20 cellular contexts compared by ENCODE assay signal in the genomic region with DNA sequence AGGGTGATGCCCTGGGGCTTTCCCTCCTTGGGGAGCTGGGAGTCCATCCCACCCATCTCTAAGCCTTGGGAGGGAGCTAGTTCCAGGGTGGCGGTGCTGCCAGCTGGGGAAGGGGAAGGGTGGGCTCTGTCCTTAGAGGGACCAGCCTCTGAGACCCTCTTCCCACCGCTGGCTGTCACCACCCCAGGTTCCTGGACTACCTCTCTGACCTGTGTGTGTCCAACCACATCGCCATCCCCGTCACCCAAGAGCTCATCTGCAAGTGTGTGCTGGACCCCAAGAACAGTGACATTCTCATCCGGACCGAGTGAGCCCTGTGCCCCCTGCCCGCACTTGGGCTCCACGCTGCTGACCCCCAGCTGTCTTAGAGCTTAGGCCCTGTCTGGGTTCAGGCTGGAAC. TPM values are rescaled to one million over a fixed set of nuclear protein-coding genes. Genes with fewer than 3 reads are reported as not detected.
DNase-seq lines count a peak whose midpoint lies in the region; ATAC-seq and TF ChIP-seq lines count a peak whose summit lies in the region.
"Had no signal": no experiment of that assay in that cellular context is flagged by ENCODE, and none has a peak within 500 bp of the region (broad histone marks: within the 10 kb centered on the region; RNA-seq: fewer than 3 reads in every experiment).

No MANE protein-coding gene starts in this region.

- H3K36me3 Mint-ChIP-seq in activated CD8-positive, alpha-beta T cell treated with anti-CD3 and anti-CD28 coated beads, Interleukin-2, amount 10 ng/mL, durations not matched to agents 7 days and 5 days (ENCODE audit: low read depth): peaks cover 39% of the 10 kb centered on the region
- peaks cover 27% of the 10 kb centered on the region for H3K36me3 Mint-ChIP-seq in activated CD8-positive, alpha-beta T cell treated with anti-CD3 and anti-CD28 coated beads for 36 hours (ENCODE audit: low read depth)
- H3K36me3 Mint-ChIP-seq in Caco-2 (ENCODE audit: insufficient read depth, unreplicated experiment) (peaks cover 16% of the 10 kb centered on the region), progenitor cell of endocrine pancreas (ENCODE audit: insufficient read depth) (no peaks in the 10 kb centered on the region)
- peaks cover 31% of the 10 kb centered on the region for H3K36me3 Mint-ChIP-seq in activated CD4-positive, alpha-beta memory T cell treated with anti-CD3 and anti-CD28 coated beads for 36 hours

- intact Hi-C loops in activated CD8-positive, alpha-beta T cell treated with anti-CD3 and anti-CD28 coated beads for 36 hours (cut with micrococcal nuclease): no loop called here
- intact Hi-C loops in Caco-2 (cut with micrococcal nuclease; ENCODE audit: unreplicated experiment): no loop called here
- intact Hi-C loops in activated CD4-positive, alpha-beta memory T cell treated with anti-CD3 and anti-CD28 coated beads for 36 hours (cut with micrococcal nuclease): no loop called here

- H3K9me3 ChIP-seq in Caco-2: no peaks in the 10 kb centered on the region
- H3K9me3 ChIP-seq: psoas muscle had no signal

- H3K9me3 Mint-ChIP-seq in activated CD8-positive, alpha-beta T cell treated with anti-CD3 and anti-CD28 coated beads, Interleukin-2, amount 10 ng/mL, durations not matched to agents 7 days and 5 days (ENCODE audit: insufficient read depth): no peaks in the 10 kb centered on the region
- H3K9me3 Mint-ChIP-seq in activated CD8-positive, alpha-beta T cell treated with anti-CD3 and anti-CD28 coated beads for 36 hours: no peaks in the 10 kb centered on the region
- H3K9me3 Mint-ChIP-seq in Caco-2 (ENCODE audit: unreplicated experiment) (no peaks in the 10 kb centered on the region), progenitor cell of endocrine pancreas (ENCODE audit: low read depth) (no peaks in the 10 kb centered on the region)
- no peaks in the 10 kb centered on the region for H3K9me3 Mint-ChIP-seq in activated CD4-positive, alpha-beta memory T cell treated with anti-CD3 and anti-CD28 coated beads for 36 hours
- H3K9me3 Mint-ChIP-seq: activated T-helper 2 cell treated with anti-CD3 and anti-CD28 coated beads, Interferon-gamma antibody, Interleukin-2, Interleukin-4, amounts not matched to agents 10 μg/mL and 5 μg/mL and 100 μg/mL, durations not matched to agents 14 hours and 24 hours and 36 hours; HFFc6 had no signal

- DNase-seq in activated CD8-positive, alpha-beta T cell treated with anti-CD3 and anti-CD28 coated beads, Interleukin-2, amount 10 ng/mL, durations not matched to agents 7 days and 5 days: no peak
- no peak for DNase-seq in activated CD8-positive, alpha-beta T cell treated with anti-CD3 and anti-CD28 coated beads for 36 hours
- DNase-seq in Caco-2 (no peak), progenitor cell of endocrine pancreas (ENCODE audit: low spot score, unreplicated experiment) (no peak), caudate nucleus (lab: John Stamatoyannopoulos, UW) (no peak)
- no peak for DNase-seq in activated CD4-positive, alpha-beta memory T cell treated with anti-CD3 and anti-CD28 coated beads for 36 hours
- DNase-seq: activated CD8-positive, alpha-beta memory T cell treated with anti-CD3 and anti-CD28 coated beads, Interleukin-2, amount 10 ng/mL, durations not matched to agents 7 days and 5 days; cerebellar nuclear complex; glutamatergic neuron; HFFc6; IMR-90; kidney glomerular epithelial cell; NCI-H1105 treated with DMSO at 0.1 percent for 48 hours; psoas muscle; stimulated activated CD8-positive, alpha-beta memory T cell treated with anti-CD3 and anti-CD28 coated beads, Interleukin-4, amount 100 ng/mL, for 48 hours had no signal

- H3K4me3 ChIP-seq in Caco-2 (ENCODE audit: low read depth, low read length): no peak overlapping the region
- H3K4me3 ChIP-seq: dorsolateral prefrontal cortex, psoas muscle had no signal

- no peak for ATAC-seq in activated CD8-positive, alpha-beta T cell treated with anti-CD3 and anti-CD28 coated beads, Interleukin-2, amount 10 ng/mL, durations not matched to agents 7 days and 5 days
- no peak for ATAC-seq in activated CD8-positive, alpha-beta T cell treated with anti-CD3 and anti-CD28 coated beads for 36 hours
- no peak for ATAC-seq in GM21390 (IDR thresholded peaks at IDR 0.05; ENCODE audit: unreplicated experiment)
- ATAC-seq in GM19395 (IDR thresholded peaks at IDR 0.05; ENCODE audit: unreplicated experiment): no peak
- ATAC-seq: activated CD8-positive, alpha-beta memory T cell treated with anti-CD3 and anti-CD28 coated beads, Interleukin-2, amount 10 ng/mL, durations not matched to agents 7 days and 5 days; psoas muscle; Right ventricle myocardium inferior had no signal

- peaks cover 8% of the 10 kb centered on the region for H3K4me1 ChIP-seq in Caco-2
- H3K4me1 ChIP-seq: psoas muscle had no signal

- no peaks in the 10 kb centered on the region for H3K27me3 Mint-ChIP-seq in activated CD8-positive, alpha-beta T cell treated with anti-CD3 and anti-CD28 coated beads, Interleukin-2, amount 10 ng/mL, durations not matched to agents 7 days and 5 days (ENCODE audit: low read depth)
- no peaks in the 10 kb centered on the region for H3K27me3 Mint-ChIP-seq in activated CD8-positive, alpha-beta T cell treated with anti-CD3 and anti-CD28 coated beads for 36 hours
- H3K27me3 Mint-ChIP-seq in Caco-2 (ENCODE audit: insufficient read depth, unreplicated experiment) (no peaks in the 10 kb centered on the region), progenitor cell of endocrine pancreas (no peaks in the 10 kb centered on the region)
- H3K27me3 Mint-ChIP-seq in activated CD4-positive, alpha-beta memory T cell treated with anti-CD3 and anti-CD28 coated beads for 36 hours: no peaks in the 10 kb centered on the region
- H3K27me3 Mint-ChIP-seq: activated CD8-positive, alpha-beta memory T cell treated with anti-CD3 and anti-CD28 coated beads, Interleukin-2, amount 10 ng/mL, durations not matched to agents 7 days and 5 days had no signal

- no TSS peak for BruUV-seq in Caco-2 (replicated peaks; lab: Mats Ljungman, UMichigan)

- TF ChIP-seq CTCF in activated CD8-positive, alpha-beta T cell treated with anti-CD3 and anti-CD28 coated beads for 36 hours (IDR thresholded peaks at IDR 0.05): no peak
- no peak for TF ChIP-seq CTCF in Caco-2 (IDR thresholded peaks at IDR 0.05; ENCODE audit: insufficient read depth in 1 of 2, low read depth in 1 of 2, low read length in 1 of 2, severe bottlenecking in 1 of 2, unreplicated experiment in 1 of 2)
- no peak for TF ChIP-seq CTCF in progenitor cell of endocrine pancreas (IDR thresholded peaks at IDR 0.05; ENCODE audit: unreplicated experiment)

- no peak overlapping the region for H3K4me3 Mint-ChIP-seq in activated CD8-positive, alpha-beta T cell treated with anti-CD3 and anti-CD28 coated beads, Interleukin-2, amount 10 ng/mL, durations not matched to agents 7 days and 5 days
- H3K4me3 Mint-ChIP-seq in activated CD8-positive, alpha-beta T cell treated with anti-CD3 and anti-CD28 coated beads for 36 hours: no peak overlapping the region
- H3K4me3 Mint-ChIP-seq in Caco-2 (ENCODE audit: unreplicated experiment) (no peak overlapping the region), progenitor cell of endocrine pancreas (ENCODE audit: low read depth) (no peak overlapping the region)
- no peak overlapping the region for H3K4me3 Mint-ChIP-seq in activated CD4-positive, alpha-beta memory T cell treated with anti-CD3 and anti-CD28 coated beads for 36 hours
- H3K4me3 Mint-ChIP-seq: activated CD8-positive, alpha-beta memory T cell treated with anti-CD3 and anti-CD28 coated beads, Interleukin-2, amount 10 ng/mL, durations not matched to agents 7 days and 5 days; HFFc6 had no signal

- peaks cover 5% of the 10 kb centered on the region for H3K36me3 ChIP-seq in Caco-2 (ENCODE audit: control insufficient read depth, insufficient read depth, low read length)

- H3K4me1 Mint-ChIP-seq in activated CD8-positive, alpha-beta T cell treated with anti-CD3 and anti-CD28 coated beads, Interleukin-2, amount 10 ng/mL, durations not matched to agents 7 days and 5 days (ENCODE audit: low read depth): peaks cover 7% of the 10 kb centered on the region
- no peaks in the 10 kb centered on the region for H3K4me1 Mint-ChIP-seq in activated CD8-positive, alpha-beta T cell treated with anti-CD3 and anti-CD28 coated beads for 36 hours (ENCODE audit: low read depth)
- H3K4me1 Mint-ChIP-seq in Caco-2 (ENCODE audit: low read depth, unreplicated experiment) (peaks cover 9% of the 10 kb centered on the region), progenitor cell of endocrine pancreas (ENCODE audit: low read depth) (no peaks in the 10 kb centered on the region)
- H3K4me1 Mint-ChIP-seq in activated CD4-positive, alpha-beta memory T cell treated with anti-CD3 and anti-CD28 coated beads for 36 hours (ENCODE audit: low read depth): peaks cover 16% of the 10 kb centered on the region

- H3K27ac Mint-ChIP-seq in activated CD8-positive, alpha-beta T cell treated with anti-CD3 and anti-CD28 coated beads, Interleukin-2, amount 10 ng/mL, durations not matched to agents 7 days and 5 days: peak overlapping the region; percentile 24
- no peak overlapping the region for H3K27ac Mint-ChIP-seq in activated CD8-positive, alpha-beta T cell treated with anti-CD3 and anti-CD28 coated beads for 36 hours
- H3K27ac Mint-ChIP-seq in Caco-2 (ENCODE audit: unreplicated experiment) (peak overlapping the region; percentile 45), progenitor cell of endocrine pancreas (peak overlapping the region; percentile 41)
- peak overlapping the region; percentile 65 for H3K27ac Mint-ChIP-seq in activated CD4-positive, alpha-beta memory T cell treated with anti-CD3 and anti-CD28 coated beads for 36 hours
- H3K27ac Mint-ChIP-seq: activated T-helper 2 cell treated with anti-CD3 and anti-CD28 coated beads, Interferon-gamma antibody, Interleukin-2, Interleukin-4, amounts not matched to agents 10 μg/mL and 5 μg/mL and 100 μg/mL, durations not matched to agents 14 hours and 24 hours and 36 hours; HFFc6 had no signal

- no peaks in the 10 kb centered on the region for H3K27me3 ChIP-seq in Caco-2 (replicated peaks; ENCODE audit: control insufficient read depth, insufficient read depth, low read length)

- CTCF ChIA-PET in activated CD8-positive, alpha-beta T cell treated with anti-CD3 and anti-CD28 coated beads, Interleukin-2, amount 10 ng/mL, durations not matched to agents 7 days and 5 days (lab: Charles Lee): interaction anchor here (1.0 to 1.1 kb wide), 2 partner anchors 9 to 33 kb away, joined by 3 read pairs; no protein-coding TSS in a partner anchor
- CTCF ChIA-PET in activated CD8-positive, alpha-beta T cell treated with anti-CD3 and anti-CD28 coated beads for 36 hours (lab: Charles Lee): interaction anchor here (1.8 kb wide), 1 partner anchor 76 kb away, joined by 5 read pairs; no protein-coding TSS in a partner anchor
- CTCF ChIA-PET in Caco-2 (lab: Charles Lee): interaction anchor here (0.5 to 1.8 kb wide), 2 partner anchors 16 to 78 kb away, joined by 3 to 6 read pairs; no protein-coding TSS in a partner anchor
- CTCF ChIA-PET in activated CD4-positive, alpha-beta memory T cell treated with anti-CD3 and anti-CD28 coated beads for 36 hours (lab: Charles Lee): interaction anchor here (2.5 kb wide), 1 partner anchor 32 kb away, joined by 9 read pairs; no protein-coding TSS in a partner anchor

- H3K27ac ChIP-seq in caudate nucleus (ENCODE audit: low read depth, low read length): no peak overlapping the region
- H3K27ac ChIP-seq: dorsolateral prefrontal cortex, psoas muscle had no signal

- POLR2A ChIA-PET in activated CD8-positive, alpha-beta T cell treated with anti-CD3 and anti-CD28 coated beads, Interleukin-2, amount 10 ng/mL, durations not matched to agents 7 days and 5 days (lab: Charles Lee): no interaction called here
- POLR2A ChIA-PET in activated CD8-positive, alpha-beta T cell treated with anti-CD3 and anti-CD28 coated beads for 36 hours (lab: Charles Lee): interaction anchor here (1.1 kb wide), 1 partner anchor 233 kb away, joined by 3 read pairs; no protein-coding TSS in a partner anchor
- POLR2A ChIA-PET in Caco-2 (lab: Charles Lee): no interaction called here
- POLR2A ChIA-PET in activated CD4-positive, alpha-beta memory T cell treated with anti-CD3 and anti-CD28 coated beads for 36 hours (lab: Charles Lee): no interaction called here

RNA-seq across cellular contexts. Expression of gene UQCC2, which starts 43.2 kb away (rescaled TPM):
- total RNA-seq in activated CD8-positive, alpha-beta T cell treated with anti-CD3 and anti-CD28 coated beads, Interleukin-2, amount 10 ng/mL, durations not matched to agents 7 days and 5 days: 10 to 100 TPM; 88.1 to 89.6 TPM
- total RNA-seq in activated CD8-positive, alpha-beta T cell treated with anti-CD3 and anti-CD28 coated beads for 36 hours: 100 to 1,000 TPM; 127 to 128 TPM
- 115 and 122 TPM in 2 replicates for total RNA-seq in Caco-2 (2022)
- total RNA-seq in activated CD4-positive, alpha-beta memory T cell treated with anti-CD3 and anti-CD28 coated beads for 36 hours: 100 to 1,000 TPM; 157 to 160 TPM
- 97.2 and 99.4 TPM in 2 replicates for total RNA-seq in progenitor cell of endocrine pancreas

RNA-seq across cellular contexts. Expression of gene ITPR3, which starts 47.2 kb away (rescaled TPM):
- total RNA-seq in activated CD8-positive, alpha-beta T cell treated with anti-CD3 and anti-CD28 coated beads, Interleukin-2, amount 10 ng/mL, durations not matched to agents 7 days and 5 days: 10 to 100 TPM; 57.8 to 59.3 TPM
- total RNA-seq in activated CD8-positive, alpha-beta T cell treated with anti-CD3 and anti-CD28 coated beads for 36 hours: 10 to 100 TPM; 36.6 to 38.0 TPM
- 42.1 and 50.5 TPM in 2 replicates for total RNA-seq in Caco-2 (2022)
- total RNA-seq in activated CD4-positive, alpha-beta memory T cell treated with anti-CD3 and anti-CD28 coated beads for 36 hours: 10 to 100 TPM; 41.6 to 45.6 TPM
- total RNA-seq in progenitor cell of endocrine pancreas: 28.3 and 30.4 TPM in 2 replicates
